9 cellular contexts compared by ENCODE assay signal in genomic region chr16:88742896-88743605, GRCh38.
"Had no signal": no experiment of that assay in that cellular context is flagged by ENCODE, and none has a peak within 500 bp of the region (broad histone marks: within the 10 kb centered on the region; RNA-seq: fewer than 3 reads in every experiment).

No MANE protein-coding gene starts in this region.

- H3K27ac ChIP-seq: breast epithelium, colonic mucosa, dorsolateral prefrontal cortex, epithelial cell of prostate, pancreas had no signal

- H3K27me3 ChIP-seq: breast epithelium, colonic mucosa, dorsolateral prefrontal cortex, gastroesophageal sphincter, heart left ventricle, pancreas, uterus had no signal

- DNase-seq: amniotic stem cell had no signal

- H3K4me3 ChIP-seq: colonic mucosa, dorsolateral prefrontal cortex, gastroesophageal sphincter, heart left ventricle, pancreas, uterus had no signal

- H3K9me3 ChIP-seq: breast epithelium, colonic mucosa, gastroesophageal sphincter, heart left ventricle, pancreas, uterus had no signal

- H3K36me3 ChIP-seq: breast epithelium, colonic mucosa, pancreas, uterus had no signal
